In genomic region chr10:50417486-50417905, GRCh38 we compare ENCODE assay signal across 8 cellular contexts.
A peak's percentile ranks its signal among the peaks of the same experiment; 100 is the strongest.
DNase-seq lines count a peak whose midpoint lies in the region; ATAC-seq and TF ChIP-seq lines count a peak whose summit lies in the region.

No MANE protein-coding gene starts in this region.

- no peaks in the 10 kb centered on the region; the same call in 1 of the 2 replicates for H3F3A ChIP-seq in DOHH2 (ENCODE audit: control insufficient read depth, insufficient read depth)

- H3K4me3 ChIP-seq in DOHH2 (ENCODE audit: low read length): peak overlapping the region; percentile 80

- no peaks in the 10 kb centered on the region for H3K79me2 ChIP-seq in DOHH2 (ENCODE audit: control insufficient read depth, low read length)

- H3K27me3 ChIP-seq in DOHH2 (ENCODE audit: control insufficient read depth, low read length): peaks cover 14% of the 10 kb centered on the region

- TF ChIP-seq CTCF in DOHH2 (IDR thresholded peaks at IDR 0.05; ENCODE audit: low read depth, low read length, poor library complexity, severe bottlenecking): no peak
- TF ChIP-seq CTCF in WTC11 (IDR thresholded peaks at IDR 0.05): no peak

- no peaks in the 10 kb centered on the region for H3K27me3 Mint-ChIP-seq in WTC11 (ENCODE audit: low read depth)

- H3K4me2 ChIP-seq in DOHH2 (ENCODE audit: low read length): peak overlapping the region; percentile 94

- ATAC-seq in HG02885 (IDR thresholded peaks at IDR 0.05; ENCODE audit: poor library complexity, unreplicated experiment) (peak; percentile 16), WTC11 (peak; percentile 7)

- CTCF ChIA-PET in WTC11 (lab: Charles Lee): interaction anchor here (0.6 to 4.0 kb wide), 8 partner anchors 9 to 220 kb away, joined by 3 to 29 read pairs (median 4); no protein-coding TSS in a partner anchor

- H3K27ac ChIP-seq in DOHH2 (ENCODE audit: low read depth, low read length): no peak overlapping the region

- DNase-seq in WTC11 (ENCODE audit: low spot score) (no peak), head of caudate nucleus (peak in 28 of 42 donors; percentile 16 to 72 (median 44)), pons (ENCODE audit: low spot score) (peak; percentile 86), GM19240 (ENCODE audit: insufficient read length, low spot score) (no peak), NCI-H2196 treated with DMSO at 0.1 percent for 48 hours (lab: John Stamatoyannopoulos, UW; ENCODE audit: unreplicated experiment) (no peak)
- DNase-seq in stimulated activated CD4-positive, alpha-beta T cell treated with anti-CD3 and anti-CD28 coated beads, Interleukin-4, amount 100 ng/mL, for 4 hours: no peak

- H4K20me1 ChIP-seq in DOHH2 (ENCODE audit: control insufficient read depth, insufficient read depth, low read depth, low read length): 0 out of 2 replicates have a peak, but pooled peaks cover 3% of the 10 kb centered on the region

- H3K36me3 ChIP-seq in DOHH2 (ENCODE audit: control insufficient read depth, low read length): no peaks in the 10 kb centered on the region

- POLR2A ChIA-PET in WTC11 (lab: Charles Lee): no interaction called here

- H3K27ac Mint-ChIP-seq in WTC11: peak overlapping the region; percentile 22; the same call in 1 of the 2 replicates

- H3K4me3 Mint-ChIP-seq in WTC11: peak overlapping the region; percentile 72

- H3K9me3 Mint-ChIP-seq in WTC11: no peaks in the 10 kb centered on the region

- no peaks in the 10 kb centered on the region for H3K9me3 ChIP-seq in DOHH2 (ENCODE audit: control insufficient read depth, insufficient read depth, low read length)

- peaks cover 42% of the 10 kb centered on the region for H3K4me1 ChIP-seq in DOHH2 (ENCODE audit: control insufficient read depth, low read length)

- no peaks in the 10 kb centered on the region for H3K36me3 Mint-ChIP-seq in WTC11

- peaks cover 49% of the 10 kb centered on the region for H3K4me1 Mint-ChIP-seq in WTC11

- intact Hi-C loops in head of caudate nucleus (cut with DNase I): loop anchor here (10.0 kb wide), 1 partner anchor 87 kb away; no protein-coding TSS in a partner anchor

- no peaks in the 10 kb centered on the region for H3K9me2 ChIP-seq in DOHH2 (replicated peaks; ENCODE audit: control insufficient read depth, low read length)

TF ChIP-seq in WTC11, 78 proteins besides CTCF, POLR2A, EP300 and RAD21 (continues in another document):
- TF ChIP-seq NFE2L1 (CRISPR knock-in tag; IDR thresholded peaks at IDR 0.05): no peak
- TF ChIP-seq ZNF512 (CRISPR knock-in tag; IDR thresholded peaks at IDR 0.05; ENCODE audit: borderline replicate concordance): no peak
- TF ChIP-seq, protein P1, sequence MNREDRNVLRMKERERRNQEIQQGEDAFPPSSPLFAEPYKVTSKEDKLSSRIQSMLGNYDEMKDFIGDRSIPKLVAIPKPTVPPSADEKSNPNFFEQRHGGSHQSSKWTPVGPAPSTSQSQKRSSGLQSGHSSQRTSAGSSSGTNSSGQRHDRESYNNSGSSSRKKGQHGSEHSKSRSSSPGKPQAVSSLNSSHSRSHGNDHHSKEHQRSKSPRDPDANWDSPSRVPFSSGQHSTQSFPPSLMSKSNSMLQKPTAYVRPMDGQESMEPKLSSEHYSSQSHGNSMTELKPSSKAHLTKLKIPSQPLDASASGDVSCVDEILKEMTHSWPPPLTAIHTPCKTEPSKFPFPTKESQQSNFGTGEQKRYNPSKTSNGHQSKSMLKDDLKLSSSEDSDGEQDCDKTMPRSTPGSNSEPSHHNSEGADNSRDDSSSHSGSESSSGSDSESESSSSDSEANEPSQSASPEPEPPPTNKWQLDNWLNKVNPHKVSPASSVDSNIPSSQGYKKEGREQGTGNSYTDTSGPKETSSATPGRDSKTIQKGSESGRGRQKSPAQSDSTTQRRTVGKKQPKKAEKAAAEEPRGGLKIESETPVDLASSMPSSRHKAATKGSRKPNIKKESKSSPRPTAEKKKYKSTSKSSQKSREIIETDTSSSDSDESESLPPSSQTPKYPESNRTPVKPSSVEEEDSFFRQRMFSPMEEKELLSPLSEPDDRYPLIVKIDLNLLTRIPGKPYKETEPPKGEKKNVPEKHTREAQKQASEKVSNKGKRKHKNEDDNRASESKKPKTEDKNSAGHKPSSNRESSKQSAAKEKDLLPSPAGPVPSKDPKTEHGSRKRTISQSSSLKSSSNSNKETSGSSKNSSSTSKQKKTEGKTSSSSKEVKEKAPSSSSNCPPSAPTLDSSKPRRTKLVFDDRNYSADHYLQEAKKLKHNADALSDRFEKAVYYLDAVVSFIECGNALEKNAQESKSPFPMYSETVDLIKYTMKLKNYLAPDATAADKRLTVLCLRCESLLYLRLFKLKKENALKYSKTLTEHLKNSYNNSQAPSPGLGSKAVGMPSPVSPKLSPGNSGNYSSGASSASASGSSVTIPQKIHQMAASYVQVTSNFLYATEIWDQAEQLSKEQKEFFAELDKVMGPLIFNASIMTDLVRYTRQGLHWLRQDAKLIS (CRISPR knock-in tag; IDR thresholded peaks at IDR 0.05; ENCODE audit: borderline replicate concordance): no peak
- no peak for TF ChIP-seq ZNF263 (CRISPR knock-in tag; IDR thresholded peaks at IDR 0.05; ENCODE audit: low read depth)
- no peak for TF ChIP-seq ERG (CRISPR knock-in tag; IDR thresholded peaks at IDR 0.05)
- no peak for TF ChIP-seq EMX1 (CRISPR knock-in tag; IDR thresholded peaks at IDR 0.05)
- TF ChIP-seq FOXP1 (CRISPR knock-in tag; IDR thresholded peaks at IDR 0.05; ENCODE audit: borderline replicate concordance): no peak
- TF ChIP-seq, protein P2, sequence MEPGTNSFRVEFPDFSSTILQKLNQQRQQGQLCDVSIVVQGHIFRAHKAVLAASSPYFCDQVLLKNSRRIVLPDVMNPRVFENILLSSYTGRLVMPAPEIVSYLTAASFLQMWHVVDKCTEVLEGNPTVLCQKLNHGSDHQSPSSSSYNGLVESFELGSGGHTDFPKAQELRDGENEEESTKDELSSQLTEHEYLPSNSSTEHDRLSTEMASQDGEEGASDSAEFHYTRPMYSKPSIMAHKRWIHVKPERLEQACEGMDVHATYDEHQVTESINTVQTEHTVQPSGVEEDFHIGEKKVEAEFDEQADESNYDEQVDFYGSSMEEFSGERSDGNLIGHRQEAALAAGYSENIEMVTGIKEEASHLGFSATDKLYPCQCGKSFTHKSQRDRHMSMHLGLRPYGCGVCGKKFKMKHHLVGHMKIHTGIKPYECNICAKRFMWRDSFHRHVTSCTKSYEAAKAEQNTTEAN (CRISPR knock-in tag; IDR thresholded peaks at IDR 0.05): no peak
- no peak for TF ChIP-seq JAZF1 (CRISPR knock-in tag; IDR thresholded peaks at IDR 0.05)
- no peak for TF ChIP-seq RELA (CRISPR knock-in tag; IDR thresholded peaks at IDR 0.05; ENCODE audit: borderline replicate concordance)
- no peak for TF ChIP-seq NFYB (CRISPR knock-in tag; conservative IDR thresholded peaks at IDR 0.05; ENCODE audit: low read depth)
- TF ChIP-seq OVOL2 (CRISPR knock-in tag; IDR thresholded peaks at IDR 0.05; ENCODE audit: borderline replicate concordance): no peak
- TF ChIP-seq TCF7 (CRISPR knock-in tag; IDR thresholded peaks at IDR 0.05; ENCODE audit: low read depth): no peak
- TF ChIP-seq ZNF281 (CRISPR knock-in tag; IDR thresholded peaks at IDR 0.05): no peak
- no peak for TF ChIP-seq ZBTB21 (CRISPR knock-in tag; IDR thresholded peaks at IDR 0.05; ENCODE audit: borderline replicate concordance)
- no peak for TF ChIP-seq ZNF671 (CRISPR knock-in tag; IDR thresholded peaks at IDR 0.05)
- no peak for TF ChIP-seq GRHL2 (CRISPR knock-in tag; IDR thresholded peaks at IDR 0.05; ENCODE audit: insufficient replicate concordance, severe bottlenecking)
- no peak for TF ChIP-seq SP1 (CRISPR knock-in tag; conservative IDR thresholded peaks at IDR 0.05)

Comparison
In these comparisons a context has a peak if more than half of its experiments do, and no peak if none do; other contexts are left out.
1. DNase-seq: peak in head of caudate nucleus (28 of 42) and pons (single experiment); none in WTC11 (single experiment), GM19240 (single experiment), NCI-H2196 treated with DMSO at 0.1 percent for 48 hours (single experiment) and stimulated activated CD4-positive, alpha-beta T cell treated with anti-CD3 and anti-CD28 coated beads, Interleukin-4, amount 100 ng/mL, for 4 hours (0 of 2).